In the genomic region with DNA sequence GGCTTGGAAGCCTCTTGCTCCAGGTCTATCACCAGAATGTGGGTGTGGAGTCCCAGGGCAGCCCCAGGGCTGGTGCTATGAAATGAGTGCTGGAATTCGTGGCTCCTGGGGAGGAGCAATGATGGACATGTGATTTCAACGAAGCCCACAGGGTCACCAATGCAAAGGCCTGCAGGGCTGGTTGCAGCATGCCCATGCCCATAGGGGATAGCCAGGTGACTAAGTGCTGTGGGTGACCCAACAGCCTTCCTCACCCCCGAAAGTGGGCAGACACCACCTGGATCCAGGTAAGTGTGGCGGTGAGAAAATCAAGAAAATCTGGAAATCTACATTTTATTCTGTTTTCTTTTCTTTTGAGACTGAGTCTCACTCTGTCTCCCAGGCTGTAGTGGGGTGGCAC, we compare ENCODE assay signal across 15 cellular contexts.
A peak's percentile ranks its signal among the peaks of the same experiment; 100 is the strongest.
DNase-seq lines count a peak whose midpoint lies in the region; ATAC-seq and TF ChIP-seq lines count a peak whose summit lies in the region.
"Had no signal": no experiment of that assay in that cellular context is flagged by ENCODE, and none has a peak within 500 bp of the region (broad histone marks: within the 10 kb centered on the region; RNA-seq: fewer than 3 reads in every experiment).

No MANE protein-coding gene starts in this region.

- no peak for DNase-seq in GM23338 (ENCODE audit: low spot score)
- DNase-seq in ecto neural progenitor cell (ENCODE audit: low spot score), result peak; percentile 25
- DNase-seq in hepatocyte (ENCODE audit: low spot score), result peak; percentile 0
- DNase-seq in T-helper 2 cell, result no peak
- DNase-seq in activated CD4-positive, alpha-beta memory T cell treated with anti-CD3 and anti-CD28 coated beads for 36 hours, result no peak
- no peak for DNase-seq in NAMALWA (ENCODE audit: low spot score)
- DNase-seq: Caco-2; CD4-positive, CD25-positive, alpha-beta regulatory T cell; CD8-positive, alpha-beta T cell; DMS153; DND-41; GM23248; HFFc6 had no signal

- no peaks in the 10 kb centered on the region for H3K9me3 ChIP-seq in hepatocyte (ENCODE audit: low read depth)
- H3K9me3 ChIP-seq: Caco-2, HAP-1 had no signal

- TF ChIP-seq CTCF in GM23338 (conservative IDR thresholded peaks at IDR 0.05; ENCODE audit: low read depth in 2 of 2) (no peak), hepatocyte (IDR thresholded peaks at IDR 0.05; ENCODE audit: poor library complexity) (no peak)

- H4K20me1 ChIP-seq in GM23338 (replicated peaks; ENCODE audit: insufficient read depth) (no peaks in the 10 kb centered on the region), hepatocyte (ENCODE audit: insufficient read depth, poor library complexity, severe bottlenecking) (no peaks in the 10 kb centered on the region)

- POLR2A ChIA-PET in activated CD4-positive, alpha-beta memory T cell treated with anti-CD3 and anti-CD28 coated beads for 36 hours (lab: Charles Lee), result no interaction called here

- H3F3A ChIP-seq in GM23338 (replicated peaks; ENCODE audit: low read depth), result 0 out of 2 replicates have a peak, but pooled peaks cover 2% of the 10 kb centered on the region

- H3K36me3 ChIP-seq in GM23338 (ENCODE audit: insufficient read depth) (no peaks in the 10 kb centered on the region), hepatocyte (replicated peaks; ENCODE audit: insufficient read depth, low read depth) (no peaks in the 10 kb centered on the region)
- H3K36me3 ChIP-seq: HAP-1 had no signal

- H3K27me3 Mint-ChIP-seq in GM23338 (ENCODE audit: insufficient read depth, low read depth, poor library complexity), result no peaks in the 10 kb centered on the region
- peaks cover 9% of the 10 kb centered on the region for H3K27me3 Mint-ChIP-seq in activated CD4-positive, alpha-beta memory T cell treated with anti-CD3 and anti-CD28 coated beads for 36 hours
- H3K27me3 Mint-ChIP-seq: CD4-positive, CD25-positive, alpha-beta regulatory T cell had no signal

- H2AFZ ChIP-seq in GM23338 (peak overlapping the region; percentile 87), hepatocyte (no peak overlapping the region)
- H2AFZ ChIP-seq: GM23248 had no signal

- H3K4me1 Mint-ChIP-seq in GM23338, result peaks cover 22% of the 10 kb centered on the region
- no peaks in the 10 kb centered on the region for H3K4me1 Mint-ChIP-seq in activated CD4-positive, alpha-beta memory T cell treated with anti-CD3 and anti-CD28 coated beads for 36 hours (ENCODE audit: low read depth)
- H3K4me1 Mint-ChIP-seq: CD4-positive, CD25-positive, alpha-beta regulatory T cell had no signal

- intact Hi-C loops in activated CD4-positive, alpha-beta memory T cell treated with anti-CD3 and anti-CD28 coated beads for 36 hours (cut with micrococcal nuclease), result no loop called here

- WGBS in hepatocyte (ENCODE audit: low lambda C conversion rate, missing lambda C conversion rate), result 79% methylated on average over 4 of the region's 4 CpGs

- H3K27ac ChIP-seq in GM23338 (ENCODE audit: low read depth) (no peak overlapping the region), hepatocyte (no peak overlapping the region)
- H3K27ac ChIP-seq: C4-2B, GM23248 had no signal

- no peak overlapping the region for H3K4me3 Mint-ChIP-seq in GM23338
- no peak overlapping the region for H3K4me3 Mint-ChIP-seq in activated CD4-positive, alpha-beta memory T cell treated with anti-CD3 and anti-CD28 coated beads for 36 hours
- H3K4me3 Mint-ChIP-seq: CD4-positive, CD25-positive, alpha-beta regulatory T cell; CD8-positive, alpha-beta T cell; HFFc6 had no signal

- H3K79me2 ChIP-seq in GM23338 (replicated peaks; ENCODE audit: insufficient read depth), result no peaks in the 10 kb centered on the region
- no peaks in the 10 kb centered on the region for H3K79me2 ChIP-seq in hepatocyte

- H3K27ac Mint-ChIP-seq in GM23338, result no peak overlapping the region
- no peak overlapping the region for H3K27ac Mint-ChIP-seq in activated CD4-positive, alpha-beta memory T cell treated with anti-CD3 and anti-CD28 coated beads for 36 hours
- H3K27ac Mint-ChIP-seq: CD4-positive, CD25-positive, alpha-beta regulatory T cell; CD8-positive, alpha-beta T cell; HFFc6 had no signal

- H3K9me2 ChIP-seq in GM23338 (ENCODE audit: insufficient read depth), result no peaks in the 10 kb centered on the region
- H3K9me2 ChIP-seq in hepatocyte (replicated peaks; ENCODE audit: insufficient read depth), result no peaks in the 10 kb centered on the region

- ATAC-seq in GM23338, result no peak
- ATAC-seq: CD8-positive, alpha-beta T cell had no signal

- no peaks in the 10 kb centered on the region for H3K27me3 ChIP-seq in GM23338 (ENCODE audit: insufficient read depth)
- H3K27me3 ChIP-seq in hepatocyte, result no peaks in the 10 kb centered on the region

- H3K4me1 ChIP-seq in GM23338 (ENCODE audit: insufficient read depth) (peaks cover 18% of the 10 kb centered on the region), hepatocyte (ENCODE audit: insufficient read depth) (no peaks in the 10 kb centered on the region)
- H3K4me1 ChIP-seq: Caco-2, HAP-1 had no signal

- H3K9me3 Mint-ChIP-seq in GM23338, result no peaks in the 10 kb centered on the region; the same call in 1 of the 3 replicates
- H3K9me3 Mint-ChIP-seq in activated CD4-positive, alpha-beta memory T cell treated with anti-CD3 and anti-CD28 coated beads for 36 hours, result no peaks in the 10 kb centered on the region
- H3K9me3 Mint-ChIP-seq: CD8-positive, alpha-beta T cell had no signal

- CTCF ChIA-PET in activated CD4-positive, alpha-beta memory T cell treated with anti-CD3 and anti-CD28 coated beads for 36 hours (lab: Charles Lee), result interaction anchor here (0.7 kb wide), 1 partner anchor 9 kb away, joined by 3 read pairs; no protein-coding TSS in a partner anchor

- H3K4me2 ChIP-seq in GM23338 (no peak overlapping the region), hepatocyte (no peak overlapping the region)

- no peak overlapping the region for H3K4me3 ChIP-seq in GM23338
- no peak overlapping the region for H3K4me3 ChIP-seq in hepatocyte
- H3K4me3 ChIP-seq: GM23248, HAP-1 had no signal

- no peaks in the 10 kb centered on the region for H3K36me3 Mint-ChIP-seq in GM23338 (ENCODE audit: low read depth)
- no peaks in the 10 kb centered on the region for H3K36me3 Mint-ChIP-seq in activated CD4-positive, alpha-beta memory T cell treated with anti-CD3 and anti-CD28 coated beads for 36 hours
- H3K36me3 Mint-ChIP-seq: CD4-positive, CD25-positive, alpha-beta regulatory T cell; CD8-positive, alpha-beta T cell had no signal

TF ChIP-seq in GM23338, 12 proteins besides CTCF, POLR2A, EP300 and RAD21:
- TF ChIP-seq POLR2AphosphoS5 (IDR thresholded peaks at IDR 0.05; ENCODE audit: low read depth) (no peak), JUNB (IDR thresholded peaks at IDR 0.05; ENCODE audit: unreplicated experiment) (no peak), NANOG (IDR thresholded peaks at IDR 0.05; ENCODE audit: borderline replicate concordance) (no peak)

Comparison
In these comparisons a context has a peak if more than half of its experiments do, and no peak if none do; other contexts are left out.
1. DNase-seq: peak in ecto neural progenitor cell (single experiment) and hepatocyte (single experiment); none in GM23338 (single experiment), T-helper 2 cell (0 of 5), activated CD4-positive, alpha-beta memory T cell treated with anti-CD3 and anti-CD28 coated beads for 36 hours (single experiment) and NAMALWA (single experiment).